Comparison of ENCODE assay signal across 15 cellular contexts in the genomic region with DNA sequence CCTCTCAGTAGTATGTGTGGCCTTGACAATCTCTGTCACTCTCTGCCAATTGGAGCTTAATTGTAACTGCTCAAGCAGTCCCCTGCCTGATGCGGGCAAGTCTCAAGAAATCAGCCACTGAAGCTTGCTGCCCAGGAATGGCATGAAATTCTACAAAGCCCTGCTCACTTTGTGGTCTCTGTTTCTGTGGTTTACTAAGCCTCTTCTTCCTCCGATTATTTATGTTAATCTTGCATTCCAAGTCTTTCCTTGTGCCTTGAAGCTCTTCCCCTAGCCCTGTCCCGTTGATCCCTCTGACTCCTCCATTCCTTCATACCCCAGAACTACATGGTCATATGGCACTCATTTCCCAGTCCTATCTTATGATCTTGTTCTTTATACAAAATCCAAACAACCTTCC.
DNase-seq lines count a peak whose midpoint lies in the region; ATAC-seq lines count a peak whose summit lies in the region.
"Had no signal": no experiment of that assay in that cellular context is flagged by ENCODE, and none has a peak within 500 bp of the region (broad histone marks: within the 10 kb centered on the region; RNA-seq: fewer than 3 reads in every experiment).

No MANE protein-coding gene starts in this region.

- ATAC-seq in HG02763 (IDR thresholded peaks at IDR 0.05; ENCODE audit: unreplicated experiment) (no peak), GM18907 (IDR thresholded peaks at IDR 0.05; ENCODE audit: unreplicated experiment) (no peak)

- H3K36me3 ChIP-seq in neuronal stem cell (replicated peaks in 1 of 2; ENCODE audit: control insufficient read depth in 2 of 2, insufficient read depth in 2 of 2, low read length in 2 of 2): no peaks in the 10 kb centered on the region
- H3K36me3 ChIP-seq: BLaER1 had no signal

- no peaks in the 10 kb centered on the region for H3K27me3 ChIP-seq in neuronal stem cell (ENCODE audit: control insufficient read depth in 3 of 3, insufficient read depth in 3 of 3, low read depth in 1 of 3, low read length in 3 of 3)
- H3K27me3 ChIP-seq: BLaER1 had no signal

- no peak overlapping the region for H3K23ac ChIP-seq in neuronal stem cell (ENCODE audit: low read depth, low read length, poor library complexity)

- no peaks in the 10 kb centered on the region for H3K79me1 ChIP-seq in neuronal stem cell (ENCODE audit: low read depth, low read length)

- no peak overlapping the region for H2BK12ac ChIP-seq in neuronal stem cell (ENCODE audit: low read length)

- no peak overlapping the region for H2BK120ac ChIP-seq in neuronal stem cell (ENCODE audit: low read depth, low read length)

- H4K91ac ChIP-seq in neuronal stem cell (ENCODE audit: low read depth, low read length, poor library complexity): no peak overlapping the region

- H2AFZ ChIP-seq in neuronal stem cell (ENCODE audit: low read length): no peak overlapping the region

- DNase-seq in EH (ENCODE audit: low read depth) (peak; percentile 25), LHCN-M2 (ENCODE audit: low read depth) (peak; percentile 6), astrocyte of the hippocampus (ENCODE audit: low read depth, low spot score) (peak; percentile 31), neuronal stem cell (ENCODE audit: low spot score) (no peak), NCI-H2196 (lab: John Stamatoyannopoulos, UW; ENCODE audit: unreplicated experiment) (no peak), NCI-H748 (lab: John Stamatoyannopoulos, UW; ENCODE audit: unreplicated experiment) (no peak)
- DNase-seq: 8988T; AML-193; CD4-positive, CD25-positive, alpha-beta regulatory T cell; DMS53; H7; IMR-90 had no signal

- no peak overlapping the region for H3K4ac ChIP-seq in neuronal stem cell (ENCODE audit: low read length)

- H3K4me3 ChIP-seq in neuronal stem cell (ENCODE audit: low read length in 2 of 2): no peak overlapping the region
- H3K4me3 ChIP-seq: BLaER1 had no signal

- no peak overlapping the region for H4K8ac ChIP-seq in neuronal stem cell (ENCODE audit: low read depth, low read length)

- no peak overlapping the region for H3K27ac ChIP-seq in neuronal stem cell (replicated peaks; ENCODE audit: low read length)
- H3K27ac ChIP-seq: BLaER1 had no signal

- H2BK5ac ChIP-seq in neuronal stem cell (ENCODE audit: low read length): no peak overlapping the region

- peaks cover 0 to under 1% of the 10 kb centered on the region in 2 donors for H3K4me1 ChIP-seq in neuronal stem cell (ENCODE audit: control insufficient read depth in 2 of 2, insufficient read depth in 1 of 2, low read depth in 1 of 2, low read length in 2 of 2)
- H3K4me1 ChIP-seq: BLaER1 had no signal

- no CpG with 5 or more reads among the region's 3 CpGs for WGBS in neuronal stem cell (ENCODE audit: extremely low coverage in 2 of 2, insufficient read length in 2 of 2, insufficient replicate concordance in 1 of 2), 2 donors

- peak overlapping the region; percentile 54 for H3K18ac ChIP-seq in neuronal stem cell (ENCODE audit: low read length)

- H3K14ac ChIP-seq in neuronal stem cell (ENCODE audit: low read length): peak overlapping the region; percentile 40

- no peak overlapping the region for H3K4me2 ChIP-seq in neuronal stem cell (ENCODE audit: insufficient read depth, low read length, poor library complexity, severe bottlenecking)
- H3K4me2 ChIP-seq: BLaER1 had no signal

- H2BK15ac ChIP-seq in neuronal stem cell (ENCODE audit: low read length): no peak overlapping the region

- H2AK5ac ChIP-seq in neuronal stem cell (ENCODE audit: low read depth, low read length): peak overlapping the region; percentile 73

- peaks cover 0 to 2% of the 10 kb centered on the region in 2 donors for H3K9me3 ChIP-seq in neuronal stem cell (replicated peaks in 1 of 2; ENCODE audit: control insufficient read depth in 2 of 2, insufficient read depth in 1 of 2, low read depth in 1 of 2, low read length in 2 of 2)

- no peak overlapping the region for H3K9ac ChIP-seq in neuronal stem cell (ENCODE audit: low read depth, low read length, poor library complexity)
- H3K9ac ChIP-seq: BLaER1 had no signal

Comparison
In these comparisons a context has a peak if more than half of its experiments do, and no peak if none do; other contexts are left out.
1. DNase-seq: peak in EH (single experiment), LHCN-M2 (single experiment) and astrocyte of the hippocampus (single experiment); none in neuronal stem cell (single experiment), NCI-H2196 (single experiment) and NCI-H748 (single experiment).